ENCODE assay signal across 2 cellular contexts in genomic region chr2:46194856-46195255, GRCh38.
TF ChIP-seq lines count a peak whose summit lies in the region.

No MANE protein-coding gene starts in this region.

TF ChIP-seq in SK-N-SH, 30 proteins besides CTCF, POLR2A, EP300 and RAD21 (continued from another document):
- TF ChIP-seq USF1 (IDR thresholded peaks at IDR 0.05; ENCODE audit: borderline replicate concordance, low read depth) (no peak), IRF3 (IDR thresholded peaks at IDR 0.05; ENCODE audit: low read depth, low read length) (no peak), NRF1 (IDR thresholded peaks at IDR 0.05; ENCODE audit: low read depth, low read length) (no peak), FOXM1 (IDR thresholded peaks at IDR 0.05; ENCODE audit: low read depth) (no peak), EZH2phosphoT487 (IDR thresholded peaks at IDR 0.05; ENCODE audit: borderline replicate concordance, low read depth) (no peak), YY1 (IDR thresholded peaks at IDR 0.05; ENCODE audit: low read depth) (no peak), PBX3 (IDR thresholded peaks at IDR 0.05) (no peak), SIN3A (IDR thresholded peaks at IDR 0.05; ENCODE audit: borderline replicate concordance, low read depth, low read length) (no peak), MXI1 (IDR thresholded peaks at IDR 0.05; ENCODE audit: low read depth, low read length) (no peak), RCOR1 (IDR thresholded peaks at IDR 0.05; ENCODE audit: low read length) (no peak), TCF12 (IDR thresholded peaks at IDR 0.05) (no peak), NFIC (IDR thresholded peaks at IDR 0.05; ENCODE audit: borderline replicate concordance) (no peak), FOXJ3 (CRISPR knock-in tag; IDR thresholded peaks at IDR 0.05) (no peak), GATA2 (CRISPR knock-in tag; IDR thresholded peaks at IDR 0.05) (no peak), TEAD4 (IDR thresholded peaks at IDR 0.05; ENCODE audit: borderline replicate concordance, insufficient read depth) (no peak), ELF1 (IDR thresholded peaks at IDR 0.05) (no peak)

TF ChIP-seq in SK-N-SH treated with all-trans-retinoic acid at 6 μM for 48 hours, 23 proteins besides CTCF, POLR2A, EP300 and RAD21 (continued from another document):
- no peak for TF ChIP-seq TSHZ2 (CRISPR knock-in tag; IDR thresholded peaks at IDR 0.05)
- TF ChIP-seq ZFP3 (CRISPR knock-in tag; IDR thresholded peaks at IDR 0.05), result no peak
- TF ChIP-seq ISL1 (CRISPR knock-in tag; IDR thresholded peaks at IDR 0.05), result no peak
- no peak for TF ChIP-seq TCF4 (CRISPR knock-in tag; IDR thresholded peaks at IDR 0.05; ENCODE audit: borderline replicate concordance)
TF ChIP-seq in SK-N-SH treated with all-trans-retinoic acid at 6 μM for 48 hours: peak in this region for 0.
